In genomic region chr20:47382746-47383145, GRCh38 we compare ENCODE assay signal across 1 cellular context.
TF ChIP-seq lines count a peak whose summit lies in the region.

No MANE protein-coding gene starts in this region.

TF ChIP-seq in H1, 55 proteins besides CTCF, POLR2A, EP300 and RAD21:
- no peak for TF ChIP-seq HDAC2 (IDR thresholded peaks at IDR 0.05; ENCODE audit: borderline replicate concordance in 1 of 2, low read depth in 2 of 2, low read length in 2 of 2)
- no peak for TF ChIP-seq YY1 (IDR thresholded peaks at IDR 0.05; ENCODE audit: low read depth, low read length)
- TF ChIP-seq GABPA (IDR thresholded peaks at IDR 0.05; ENCODE audit: borderline replicate concordance, insufficient read depth, low read length), result no peak
- TF ChIP-seq BRCA1 (IDR thresholded peaks at IDR 0.05; ENCODE audit: low read depth, low read length), result no peak
- no peak for TF ChIP-seq EGR1 (IDR thresholded peaks at IDR 0.05; ENCODE audit: borderline replicate concordance, low read depth, low read length)
- TF ChIP-seq CREB1 (IDR thresholded peaks at IDR 0.05), result no peak
- TF ChIP-seq SIX5 (IDR thresholded peaks at IDR 0.05; ENCODE audit: low read depth, low read length), result no peak
- TF ChIP-seq, protein P1, sequence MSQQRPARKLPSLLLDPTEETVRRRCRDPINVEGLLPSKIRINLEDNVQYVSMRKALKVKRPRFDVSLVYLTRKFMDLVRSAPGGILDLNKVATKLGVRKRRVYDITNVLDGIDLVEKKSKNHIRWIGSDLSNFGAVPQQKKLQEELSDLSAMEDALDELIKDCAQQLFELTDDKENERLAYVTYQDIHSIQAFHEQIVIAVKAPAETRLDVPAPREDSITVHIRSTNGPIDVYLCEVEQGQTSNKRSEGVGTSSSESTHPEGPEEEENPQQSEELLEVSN (IDR thresholded peaks at IDR 0.05), result no peak
- no peak for TF ChIP-seq NRF1 (IDR thresholded peaks at IDR 0.05; ENCODE audit: low read depth, low read length)
- TF ChIP-seq CEBPB (IDR thresholded peaks at IDR 0.05; ENCODE audit: low read depth, low read length), result no peak
- no peak for TF ChIP-seq BCL11A (IDR thresholded peaks at IDR 0.05; ENCODE audit: low read depth in 2 of 2, low read length in 2 of 2)
- TF ChIP-seq TAF1 (IDR thresholded peaks at IDR 0.05; ENCODE audit: low read depth, low read length), result no peak
- no peak for TF ChIP-seq TCF12 (IDR thresholded peaks at IDR 0.05; ENCODE audit: low read depth, low read length)
- TF ChIP-seq JUND (IDR thresholded peaks at IDR 0.05; ENCODE audit: low read length), result no peak
- TF ChIP-seq TBP (IDR thresholded peaks at IDR 0.05; ENCODE audit: low read depth, low read length), result no peak
- TF ChIP-seq NANOG (IDR thresholded peaks at IDR 0.05; ENCODE audit: insufficient read depth, low read depth, low read length, poor library complexity, severe bottlenecking), result no peak
TF ChIP-seq in H1: peak in this region for 0.
